ENCODE assay signal across 20 cellular contexts in the genomic region with DNA sequence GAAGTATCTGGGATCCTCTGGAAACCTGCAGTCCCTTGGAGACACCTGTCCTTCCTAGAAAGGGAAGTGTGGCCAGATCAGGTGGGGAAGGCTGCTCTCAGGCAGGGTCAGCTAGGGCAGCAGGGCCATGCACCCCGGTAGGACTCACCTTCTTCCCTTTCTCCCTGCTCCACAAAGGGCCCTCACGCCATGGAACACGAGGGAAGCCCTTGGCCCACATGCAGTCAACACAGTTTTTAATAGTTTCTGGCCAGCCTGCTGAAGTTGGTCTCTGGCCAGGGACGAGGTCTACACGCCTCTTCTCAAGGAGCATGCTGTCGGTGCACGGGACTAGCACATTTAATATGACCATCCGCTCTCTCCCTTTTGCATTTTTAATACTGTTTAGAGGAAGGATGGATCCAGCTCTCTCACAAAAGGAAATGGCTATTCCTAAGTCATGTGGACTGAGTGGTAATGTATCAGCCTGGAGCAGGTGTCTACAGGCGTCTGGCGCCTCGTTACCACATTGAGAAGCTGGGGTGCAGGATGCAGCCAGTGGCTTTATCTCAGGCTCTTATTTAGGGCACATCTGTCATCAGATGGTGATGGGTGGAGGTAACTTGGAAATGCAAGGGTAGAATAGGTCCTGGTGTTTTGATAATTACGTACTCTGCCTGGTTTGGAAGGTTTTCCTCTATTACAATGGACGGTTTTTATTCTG.
DNase-seq lines count a peak whose midpoint lies in the region; ATAC-seq and TF ChIP-seq lines count a peak whose summit lies in the region.
"Had no signal": no experiment of that assay in that cellular context is flagged by ENCODE, and none has a peak within 500 bp of the region (broad histone marks: within the 10 kb centered on the region; RNA-seq: fewer than 3 reads in every experiment).

No MANE protein-coding gene starts in this region.

- no peak for TF ChIP-seq CTCF in vagina (IDR thresholded peaks at IDR 0.05)

- H3K4me2 ChIP-seq in GM23248 (ENCODE audit: unreplicated experiment): no peak overlapping the region
- H3K4me2 ChIP-seq: hepatocyte had no signal

- peak overlapping the region; percentile 6 to 54 for H3K4me3 Mint-ChIP-seq in activated T-cell treated with anti-CD3 and anti-CD28 coated beads, Interleukin-2, amount 50 U/mL, for 72 hours
- peak overlapping the region in 1 of 3 donors; percentile 37 for H3K4me3 Mint-ChIP-seq in T-cell
- H3K4me3 Mint-ChIP-seq: neural crest cell had no signal

- intact Hi-C loops in vagina (cut with DNase I): loop anchor here (10.0 kb wide), 2 partner anchors 116 to 156 kb away; partner anchors contain the start of gene KLF13

- H3K27me3 ChIP-seq in vagina (no peaks in the 10 kb centered on the region), GM23248 (replicated peaks; ENCODE audit: insufficient read depth) (no peaks in the 10 kb centered on the region)
- H3K27me3 ChIP-seq: MG63, SJCRH30 had no signal

- H3K4me1 ChIP-seq in vagina (peaks cover 45% of the 10 kb centered on the region), GM23248 (ENCODE audit: insufficient read depth) (no peaks in the 10 kb centered on the region)
- H3K4me1 ChIP-seq: SJCRH30 had no signal

- no peaks in the 10 kb centered on the region for H3F3A ChIP-seq in GM23248 (ENCODE audit: insufficient read depth)

- in situ Hi-C loops in GM23248 (cut with MboI): no loop called here

- H3K36me3 Mint-ChIP-seq in activated T-cell treated with anti-CD3 and anti-CD28 coated beads, Interleukin-2, amount 50 U/mL, for 72 hours (ENCODE audit: insufficient read depth in 2 of 2): peaks cover 13% of the 10 kb centered on the region in 2 donors
- H3K36me3 Mint-ChIP-seq in T-cell: peaks cover 6% of the 10 kb centered on the region

- H3K9me2 ChIP-seq in GM23248 (ENCODE audit: insufficient read depth): no peaks in the 10 kb centered on the region

- H3K9me3 Mint-ChIP-seq in activated T-cell treated with anti-CD3 and anti-CD28 coated beads, Interleukin-2, amount 50 U/mL, for 72 hours: peaks cover 0 to 4% of the 10 kb centered on the region in 2 donors
- H3K9me3 Mint-ChIP-seq in T-cell: peaks cover 0 to 3% (median 0%) of the 10 kb centered on the region in 3 donors
- H3K9me3 Mint-ChIP-seq: neural crest cell had no signal

- peaks cover 58% of the 10 kb centered on the region for H3K4me1 Mint-ChIP-seq in activated T-cell treated with anti-CD3 and anti-CD28 coated beads, Interleukin-2, amount 50 U/mL, for 72 hours (ENCODE audit: low read depth)
- H3K4me1 Mint-ChIP-seq in T-cell: peaks cover 48 to 64% (median 58%) of the 10 kb centered on the region in 3 donors

- H3K27ac Mint-ChIP-seq in activated T-cell treated with anti-CD3 and anti-CD28 coated beads, Interleukin-2, amount 50 U/mL, for 72 hours: no peak overlapping the region
- H3K27ac Mint-ChIP-seq in T-cell: peak overlapping the region; percentile 55 to 57

- no peak for TF ChIP-seq POLR2A in vagina (IDR thresholded peaks at IDR 0.05)

- no peaks in the 10 kb centered on the region for H3K36me3 ChIP-seq in vagina
- H3K36me3 ChIP-seq in GM23248 (ENCODE audit: low read depth): no peaks in the 10 kb centered on the region
- H3K36me3 ChIP-seq: MG63, SJCRH30 had no signal

- H4K20me1 ChIP-seq in GM23248 (ENCODE audit: insufficient read depth): no peaks in the 10 kb centered on the region

- H3K9me3 ChIP-seq in vagina (no peaks in the 10 kb centered on the region), GM23248 (ENCODE audit: low read depth) (no peaks in the 10 kb centered on the region)
- H3K9me3 ChIP-seq: MG63, SJCRH30 had no signal

- H3K27ac ChIP-seq in vagina (peak overlapping the region; percentile 71), GM23248 (no peak overlapping the region)
- H3K27ac ChIP-seq: hepatocyte, SJCRH30 had no signal

- no peak for DNase-seq in activated T-cell treated with anti-CD3 and anti-CD28 coated beads, Interleukin-2, amount 50 U/mL, for 72 hours
- no peak for DNase-seq in activated T-cell treated with anti-CD3 and anti-CD28 coated beads, Interleukin-2, amount 50 U/mL, for 1 hour
- DNase-seq in T-cell (no peak), islet precursor cell (peak; percentile 21), vagina (ENCODE audit: extremely low spot score in 2 of 2) (no peak), GM23248 (no peak), medulla oblongata (ENCODE audit: extremely low spot score) (no peak)
- DNase-seq: anterior cingulate cortex; EL; mesenchymal stem cell; MG63; NCI-H1694 treated with DMSO at 0.1 percent for 48 hours; NCI-H526; OCI-M1; SJCRH30; stimulated activated CD4-positive, alpha-beta T cell treated with anti-CD3 and anti-CD28 coated beads, Interleukin-12 subunit alpha, Interleukin-12 subunit beta, amount 100 ng/mL, for 4 hours; stimulated activated naive CD4-positive, alpha-beta T cell treated with Interleukin-2 at 50 U/mL for 16 hours had no signal

- no peak for ATAC-seq in activated T-cell treated with anti-CD3 and anti-CD28 coated beads, Interleukin-2, amount 50 U/mL, for 72 hours (replicated peaks in 1 of 2)
- no peak for ATAC-seq in T-cell (replicated peaks in 1 of 4)
- no peak for ATAC-seq in HG02938 (IDR thresholded peaks at IDR 0.05; ENCODE audit: unreplicated experiment)

- H3K27me3 Mint-ChIP-seq in activated T-cell treated with anti-CD3 and anti-CD28 coated beads, Interleukin-2, amount 50 U/mL, for 72 hours (ENCODE audit: low read depth): peaks cover 10% of the 10 kb centered on the region
- H3K27me3 Mint-ChIP-seq in T-cell: peaks cover 0 to 7% of the 10 kb centered on the region in 2 donors

- CTCF ChIA-PET in T-cell (lab: Charles Lee): interaction anchor here (0.6 to 1.2 kb wide), 3 partner anchors 41 to 252 kb away, joined by 3 to 5 read pairs (median 4); no protein-coding TSS in a partner anchor

- no peak overlapping the region for H3K9ac ChIP-seq in GM23248

- H3K79me2 ChIP-seq in GM23248 (ENCODE audit: insufficient read depth): no peaks in the 10 kb centered on the region
- H3K79me2 ChIP-seq: hepatocyte had no signal

- no peak overlapping the region for H2AFZ ChIP-seq in GM23248
- H2AFZ ChIP-seq: hepatocyte had no signal

- WGBS in GM23248 (ENCODE audit: low coverage in 1 of 2, low lambda C conversion rate in 2 of 2, missing lambda C conversion rate in 2 of 2), 2 experiments: 47 to 50% methylated on average over 13 of the region's 13 CpGs

- H3K4me3 ChIP-seq in vagina: no peak overlapping the region
- H3K4me3 ChIP-seq in GM23248: no peak overlapping the region
- H3K4me3 ChIP-seq: hepatocyte, MG63, SJCRH30 had no signal

- POLR2A ChIA-PET in T-cell (lab: Charles Lee): no interaction called here
